ENCODE assay signal across 19 cellular contexts in the genomic region with DNA sequence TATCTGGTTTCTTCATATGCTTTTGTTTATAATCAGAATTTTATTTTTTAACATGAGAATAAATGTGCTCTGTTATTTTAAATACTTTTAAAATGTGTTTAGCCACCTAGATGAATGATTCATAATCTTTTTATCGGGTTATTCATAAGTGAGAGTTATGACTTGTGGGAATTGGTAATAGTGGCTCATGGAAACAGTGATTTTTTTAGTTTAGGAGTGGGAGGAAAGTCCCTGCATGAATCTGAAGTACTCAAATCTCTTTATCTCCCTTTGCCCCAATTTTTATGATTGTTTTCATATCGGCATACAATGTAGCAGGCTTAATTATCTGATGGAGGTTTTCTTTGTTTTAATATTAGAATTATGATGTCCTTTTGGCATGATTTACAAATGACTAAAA. TPM values are rescaled to one million over a fixed set of nuclear protein-coding genes. Genes with fewer than 3 reads are reported as not detected.
DNase-seq lines count a peak whose midpoint lies in the region; ATAC-seq and TF ChIP-seq lines count a peak whose summit lies in the region.
"Had no signal": no experiment of that assay in that cellular context is flagged by ENCODE, and none has a peak within 500 bp of the region (broad histone marks: within the 10 kb centered on the region; RNA-seq: fewer than 3 reads in every experiment).

No MANE protein-coding gene starts in this region.

- no peaks in the 10 kb centered on the region for H3K79me2 ChIP-seq in ACC112 (ENCODE audit: control insufficient read depth, insufficient read depth, low read length, unreplicated experiment)
- H3K79me2 ChIP-seq in GM23248 (ENCODE audit: insufficient read depth), result peaks cover 50% of the 10 kb centered on the region

- no peaks in the 10 kb centered on the region for H3K9me2 ChIP-seq in GM23248 (ENCODE audit: insufficient read depth)

- H3K27me3 ChIP-seq in ACC112 (ENCODE audit: insufficient read depth, low read length) (no peaks in the 10 kb centered on the region), GM23248 (replicated peaks; ENCODE audit: insufficient read depth) (no peaks in the 10 kb centered on the region), foreskin keratinocyte (no peaks in the 10 kb centered on the region), BE2C (no peaks in the 10 kb centered on the region)
- H3K27me3 ChIP-seq: ascending aorta, hepatocyte had no signal

- H3K27ac ChIP-seq in ACC112 (ENCODE audit: low read depth, low read length), result peak overlapping the region; percentile 36; the same call in 1 of the 2 replicates
- H3K27ac ChIP-seq in GM23248, result peak overlapping the region; percentile 38
- no peak overlapping the region for H3K27ac ChIP-seq in foreskin keratinocyte
- H3K27ac ChIP-seq: hepatocyte, lower lobe of right lung had no signal

- peak overlapping the region; percentile 39 for H3K9ac ChIP-seq in GM23248

- DNase-seq in GM23248 (peak; percentile 69), foreskin keratinocyte (peak in 1 of 2 donors; percentile 40), BE2C (no peak)
- no peak for DNase-seq in activated naive CD8-positive, alpha-beta T cell treated with anti-CD3 and anti-CD28 coated beads, Interleukin-2, amount 50 U/mL, for 24 hours
- no peak for DNase-seq in stimulated activated CD4-positive, alpha-beta T cell treated with anti-CD3 and anti-CD28 coated beads, Interleukin-4, amount 100 ng/mL, for 1 hour
- DNase-seq in stimulated activated CD8-positive, alpha-beta memory T cell treated with anti-CD3 and anti-CD28 coated beads, Interleukin-4, amount 100 ng/mL, for 48 hours, result no peak
- DNase-seq: lower lobe of right lung; naive B cell; NCI-H69; right cardiac atrium; SIG-M5; stimulated activated naive CD4-positive, alpha-beta T cell treated with Interleukin-2 at 50 U/mL for 16 hours had no signal

- peaks cover 20% of the 10 kb centered on the region for H3K36me3 Mint-ChIP-seq in activated naive CD8-positive, alpha-beta T cell treated with anti-CD3 and anti-CD28 coated beads, Interleukin-2, amount 50 U/mL, for 24 hours (ENCODE audit: low read depth)

- TF ChIP-seq CTCF in foreskin keratinocyte (conservative IDR thresholded peaks at IDR 0.05), result no peak
- TF ChIP-seq CTCF in BE2C (IDR thresholded peaks at IDR 0.05; ENCODE audit: low read depth, low read length), result no peak

- peaks cover 29% of the 10 kb centered on the region for H3K4me1 Mint-ChIP-seq in activated naive CD8-positive, alpha-beta T cell treated with anti-CD3 and anti-CD28 coated beads, Interleukin-2, amount 50 U/mL, for 24 hours

- no peaks in the 10 kb centered on the region for H3K9me3 ChIP-seq in GM23248 (ENCODE audit: low read depth)
- H3K9me3 ChIP-seq in BE2C, result no peaks in the 10 kb centered on the region
- H3K9me3 ChIP-seq: ascending aorta, lower lobe of right lung had no signal

- no peaks in the 10 kb centered on the region for H3K9me3 Mint-ChIP-seq in activated naive CD8-positive, alpha-beta T cell treated with anti-CD3 and anti-CD28 coated beads, Interleukin-2, amount 50 U/mL, for 24 hours
- H3K9me3 Mint-ChIP-seq: activated T-helper 2 cell treated with anti-CD3 and anti-CD28 coated beads, Interferon-gamma antibody, Interleukin-2, Interleukin-4, amounts not matched to agents 10 μg/mL and 5 μg/mL and 100 μg/mL, durations not matched to agents 14 hours and 24 hours and 36 hours; GM23338; naive B cell; type B pancreatic cell had no signal

- H3K4me3 ChIP-seq in ACC112 (ENCODE audit: low read depth, low read length) (0 out of 2 replicates have a peak overlapping the region, but pooled peaks have one; percentile 15), GM23248 (peak overlapping the region; percentile 22), BE2C (ENCODE audit: low read depth, low read length) (no peak overlapping the region)
- H3K4me3 ChIP-seq: ascending aorta, GM23338, hepatocyte, lower lobe of right lung had no signal

- H2AFZ ChIP-seq in ACC112 (ENCODE audit: low read length, unreplicated experiment) (no peak overlapping the region), GM23248 (no peak overlapping the region)
- H2AFZ ChIP-seq: GM23338, hepatocyte had no signal

- H3K36me3 ChIP-seq in ACC112 (ENCODE audit: insufficient read depth, low read length), result peaks cover 13% of the 10 kb centered on the region
- H3K36me3 ChIP-seq in GM23248 (ENCODE audit: low read depth), result peaks cover 16% of the 10 kb centered on the region
- H3K36me3 ChIP-seq in BE2C, result no peaks in the 10 kb centered on the region; the same call in 1 of the 2 replicates

- ATAC-seq in activated naive CD8-positive, alpha-beta T cell treated with anti-CD3 and anti-CD28 coated beads, Interleukin-2, amount 50 U/mL, for 24 hours, result peak; percentile 83
- peak; percentile 63 for ATAC-seq in foreskin keratinocyte
- no peak for ATAC-seq in GM19395 (IDR thresholded peaks at IDR 0.05; ENCODE audit: unreplicated experiment)
- ATAC-seq: GM23338, lower lobe of right lung, right cardiac atrium had no signal

- H3K4me1 ChIP-seq in ACC112 (ENCODE audit: control insufficient read depth, insufficient read depth, low read length, unreplicated experiment) (peaks cover 22% of the 10 kb centered on the region), GM23248 (ENCODE audit: insufficient read depth) (peaks cover 16% of the 10 kb centered on the region), foreskin keratinocyte (peaks cover 16% of the 10 kb centered on the region), BE2C (peaks cover 7% of the 10 kb centered on the region; the same call in 1 of the 2 replicates)

- in situ Hi-C loops in GM23248 (cut with MboI), result no loop called here

- peak overlapping the region; percentile 71 for H3K27ac Mint-ChIP-seq in activated naive CD8-positive, alpha-beta T cell treated with anti-CD3 and anti-CD28 coated beads, Interleukin-2, amount 50 U/mL, for 24 hours
- H3K27ac Mint-ChIP-seq: activated T-helper 2 cell treated with anti-CD3 and anti-CD28 coated beads, Interferon-gamma antibody, Interleukin-2, Interleukin-4, amounts not matched to agents 10 μg/mL and 5 μg/mL and 100 μg/mL, durations not matched to agents 14 hours and 24 hours and 36 hours; GM23338; naive B cell; type B pancreatic cell had no signal

- peak overlapping the region; percentile 42 for H3K4me2 ChIP-seq in GM23248 (ENCODE audit: unreplicated experiment)
- H3K4me2 ChIP-seq: GM23338, hepatocyte had no signal

- H3K4me3 Mint-ChIP-seq in activated naive CD8-positive, alpha-beta T cell treated with anti-CD3 and anti-CD28 coated beads, Interleukin-2, amount 50 U/mL, for 24 hours, result peak overlapping the region; percentile 51
- H3K4me3 Mint-ChIP-seq: GM23338, naive B cell, type B pancreatic cell had no signal

- H4K20me1 ChIP-seq in GM23248 (ENCODE audit: insufficient read depth), result no peaks in the 10 kb centered on the region

- peaks cover 9% of the 10 kb centered on the region; the same call in 1 of the 2 replicates for H3F3A ChIP-seq in GM23248 (ENCODE audit: insufficient read depth)

- no peaks in the 10 kb centered on the region for H3K27me3 Mint-ChIP-seq in activated naive CD8-positive, alpha-beta T cell treated with anti-CD3 and anti-CD28 coated beads, Interleukin-2, amount 50 U/mL, for 24 hours
- H3K27me3 Mint-ChIP-seq: naive B cell, type B pancreatic cell had no signal

- 3 to 9% methylated on average over 2 of the region's 2 CpGs for WGBS in GM23248 (ENCODE audit: low coverage in 1 of 2, low lambda C conversion rate in 2 of 2, missing lambda C conversion rate in 2 of 2), 2 experiments

RNA-seq across cellular contexts. Expression of gene TAX1BP1, which starts 42.9 kb away (rescaled TPM):
- total RNA-seq in GM23248 (2014; rRNA removed; shearing (Covaris generic)), result 79.4 and 98.1 TPM in 2 replicates
- 131 and 137 TPM in 2 replicates for polyA plus RNA-seq in GM23248 (2016; fragmentation: Nextera tagmentation; extraction: Ambion mirVana)
- total RNA-seq in foreskin keratinocyte, result 62.2 and 66.8 TPM in 2 replicates
- 25.7 and 26.2 TPM in 2 replicates for polyA plus RNA-seq in foreskin keratinocyte
- 44.4 TPM for polyA plus RNA-seq in BE2C (2012; ENCODE audit: insufficient read depth, insufficient read length, low read depth)
